Comparison of ENCODE assay signal across 19 cellular contexts in genomic region chr2:8627692-8628085, GRCh38. TPM values are rescaled to one million over a fixed set of nuclear protein-coding genes. Genes with fewer than 3 reads are reported as not detected.
DNase-seq lines count a peak whose midpoint lies in the region; ATAC-seq and TF ChIP-seq lines count a peak whose summit lies in the region.
"Had no signal": no experiment of that assay in that cellular context is flagged by ENCODE, and none has a peak within 500 bp of the region (broad histone marks: within the 10 kb centered on the region; RNA-seq: fewer than 3 reads in every experiment).

No MANE protein-coding gene starts in this region.

- H3K4me1 Mint-ChIP-seq in chondrocyte (ENCODE audit: low read depth): no peaks in the 10 kb centered on the region

- intact Hi-C loops in cardiac septum (cut with DNase I) (no loop called here), heart right ventricle (cut with DNase I) (no loop called here), vagina (cut with DNase I) (no loop called here)

- TF ChIP-seq CTCF in heart right ventricle (IDR thresholded peaks at IDR 0.05): no peak
- no peak for TF ChIP-seq CTCF in chondrocyte (IDR thresholded peaks at IDR 0.05)
- no peak for TF ChIP-seq CTCF in vagina (IDR thresholded peaks at IDR 0.05)

- H3K9me3 ChIP-seq in heart right ventricle: no peaks in the 10 kb centered on the region
- no peaks in the 10 kb centered on the region for H3K9me3 ChIP-seq in vagina
- H3K9me3 ChIP-seq: heart left ventricle, uterus had no signal

- DNase-seq in cardiac septum (ENCODE audit: low spot score) (peak; percentile 59), heart right ventricle (no peak), chondrocyte (ENCODE audit: low spot score) (peak; percentile 79), mesenteric fat pad (ENCODE audit: low spot score) (peak; percentile 86), vagina (ENCODE audit: extremely low spot score in 2 of 2) (no peak), NCI-H1436 treated with DMSO at 0.1 percent for 48 hours (lab: John Stamatoyannopoulos, UW) (no peak), COR-L47 (lab: John Stamatoyannopoulos, UW) (no peak)
- DNase-seq: activated CD4-positive, CD25-positive, alpha-beta regulatory T cell; activated gamma-delta T cell treated with Interleukin-2 at 50 U/mL for 16 hours; CD8-positive, alpha-beta T cell; cortex of kidney; heart left ventricle; NCI-H2107; RPMI8226; stimulated activated naive B cell treated with anti-CD40 and anti-IgM and Interleukin-4, amounts not matched to agents 10 μg/mL and 1 μg/mL and 100 μg/mL, for 72 hours; uterus had no signal

- H3K36me3 Mint-ChIP-seq in chondrocyte (ENCODE audit: low read depth): no peaks in the 10 kb centered on the region
- H3K36me3 Mint-ChIP-seq: CD8-positive, alpha-beta T cell; T-cell had no signal

- WGBS in heart right ventricle, 2 donors: 93 to 97% methylated on average over 14 of the region's 14 CpGs

- H3K9me3 Mint-ChIP-seq in chondrocyte (ENCODE audit: low read depth): no peaks in the 10 kb centered on the region
- H3K9me3 Mint-ChIP-seq: CD8-positive, alpha-beta T cell; stimulated activated naive B cell treated with anti-CD40 and anti-IgM and Interleukin-4, amounts not matched to agents 10 μg/mL and 1 μg/mL and 100 μg/mL, for 72 hours; T-cell had no signal

- H3K27me3 Mint-ChIP-seq in chondrocyte (ENCODE audit: low read depth): peaks cover 9% of the 10 kb centered on the region

- no peak overlapping the region for H3K4me3 ChIP-seq in heart right ventricle
- no peak overlapping the region for H3K4me3 ChIP-seq in vagina
- H3K4me3 ChIP-seq: heart left ventricle, uterus had no signal

- H3K4me1 ChIP-seq in heart right ventricle: peaks cover 0 to 3% (median 0%) of the 10 kb centered on the region in 9 donors
- H3K4me1 ChIP-seq in vagina: no peaks in the 10 kb centered on the region
- H3K4me1 ChIP-seq: parathyroid adenoma, uterus had no signal

- no peak overlapping the region for H3K27ac Mint-ChIP-seq in chondrocyte (ENCODE audit: unreplicated experiment)
- H3K27ac Mint-ChIP-seq: CD8-positive, alpha-beta T cell; stimulated activated naive B cell treated with anti-CD40 and anti-IgM and Interleukin-4, amounts not matched to agents 10 μg/mL and 1 μg/mL and 100 μg/mL, for 72 hours; T-cell had no signal

- H3K27me3 ChIP-seq in heart right ventricle: no peaks in the 10 kb centered on the region
- H3K27me3 ChIP-seq in vagina: no peaks in the 10 kb centered on the region
- H3K27me3 ChIP-seq: heart left ventricle, uterus had no signal

- ATAC-seq in heart right ventricle (no peak), GM18907 (IDR thresholded peaks at IDR 0.05; ENCODE audit: unreplicated experiment) (no peak)
- ATAC-seq: CD8-positive, alpha-beta T cell; heart left ventricle; T-cell had no signal

- no peak for TF ChIP-seq POLR2A in vagina (IDR thresholded peaks at IDR 0.05)

- H3K36me3 ChIP-seq in heart right ventricle: no peaks in the 10 kb centered on the region
- no peaks in the 10 kb centered on the region for H3K36me3 ChIP-seq in vagina
- H3K36me3 ChIP-seq: heart left ventricle, uterus had no signal

- no peak overlapping the region for H3K4me3 Mint-ChIP-seq in chondrocyte (ENCODE audit: unreplicated experiment)
- H3K4me3 Mint-ChIP-seq: CD8-positive, alpha-beta T cell; stimulated activated naive B cell treated with anti-CD40 and anti-IgM and Interleukin-4, amounts not matched to agents 10 μg/mL and 1 μg/mL and 100 μg/mL, for 72 hours; T-cell had no signal

- H3K27ac ChIP-seq in heart right ventricle: no peak overlapping the region
- H3K27ac ChIP-seq in vagina: peak overlapping the region; percentile 56
- H3K27ac ChIP-seq: heart left ventricle, parathyroid adenoma, uterus had no signal

RNA-seq across cellular contexts. Expression of gene ID2, which starts 54.2 kb away (rescaled TPM):
- total RNA-seq in cardiac septum (35.1 TPM), heart right ventricle (10 to 100 TPM; 20.8 to 49.7 (median 27.2) TPM), chondrocyte (23.1 to 50.5 TPM (median 23.2 TPM) in 3 replicates), mesenteric fat pad (169 TPM), vagina (378 TPM)
- 100 to 1,000 TPM in 1 of 2 donors, 10 to 100 TPM in 1; 70.3 to 113 TPM for polyA plus RNA-seq in heart right ventricle

Comparison
In these comparisons a context has a peak if more than half of its experiments do, and no peak if none do; other contexts are left out.
1. DNase-seq: peak in cardiac septum (single experiment), chondrocyte (single experiment) and mesenteric fat pad (single experiment); none in heart right ventricle (0 of 2), vagina (0 of 2), NCI-H1436 treated with DMSO at 0.1 percent for 48 hours (single experiment) and COR-L47 (single experiment).